Comparison of ENCODE assay signal across 2 cellular contexts in genomic region chr7:79035858-79036257, GRCh38.
TF ChIP-seq lines count a peak whose summit lies in the region.

No MANE protein-coding gene starts in this region.

TF ChIP-seq in GM23338, 12 proteins besides CTCF, POLR2A, EP300 and RAD21 (continued from another document):
- TF ChIP-seq ETS1 (IDR thresholded peaks at IDR 0.05) (no peak), ZNF462 (CRISPR knock-in tag; IDR thresholded peaks at IDR 0.05) (no peak), EZH2 (IDR thresholded peaks at IDR 0.05; ENCODE audit: low read depth, unreplicated experiment) (no peak)

TF ChIP-seq in K562, 482 proteins besides CTCF, POLR2A, EP300 and RAD21:
- TF ChIP-seq ZBTB2 (IDR thresholded peaks at IDR 0.05), result no peak
- TF ChIP-seq ZNF444 (CRISPR knock-in tag; IDR thresholded peaks at IDR 0.05), result no peak
- TF ChIP-seq MAX (CRISPR knock-in tag; IDR thresholded peaks at IDR 0.05), result no peak
- TF ChIP-seq C11orf30 (IDR thresholded peaks at IDR 0.05; ENCODE audit: low read depth), result peak; percentile 52; the same call in 1 of the 2 replicates
- no peak for TF ChIP-seq ELK3 (CRISPR knock-in tag; IDR thresholded peaks at IDR 0.05)
- no peak for TF ChIP-seq ARID3B (CRISPR knock-in tag; IDR thresholded peaks at IDR 0.05; ENCODE audit: borderline replicate concordance)
- TF ChIP-seq E2F6 (IDR thresholded peaks at IDR 0.05; ENCODE audit: borderline replicate concordance in 1 of 2, extremely low read depth in 1 of 2, insufficient read depth in 1 of 2, insufficient read length in 1 of 2, low read depth in 1 of 2, low read length in 1 of 2, poor library complexity in 1 of 2, severe bottlenecking in 1 of 2), result no peak
- no peak for TF ChIP-seq SP1 (CRISPR knock-in tag; IDR thresholded peaks at IDR 0.05)
- TF ChIP-seq HDAC8 (tag; IDR thresholded peaks at IDR 0.05), result no peak
- no peak for TF ChIP-seq HDAC6 (IDR thresholded peaks at IDR 0.05; ENCODE audit: low read depth, low read length)
- no peak for TF ChIP-seq HMBOX1 (IDR thresholded peaks at IDR 0.05)
- TF ChIP-seq MAFK (IDR thresholded peaks at IDR 0.05; ENCODE audit: low read length), result peak; percentile 69
- TF ChIP-seq PRPF4 (IDR thresholded peaks at IDR 0.05; ENCODE audit: insufficient read depth, low read depth, low read length, poor library complexity, severe bottlenecking), result no peak
- TF ChIP-seq SIRT6 (IDR thresholded peaks at IDR 0.05; ENCODE audit: low read depth, low read length), result no peak
- no peak for TF ChIP-seq HSF4 (CRISPR knock-in tag; IDR thresholded peaks at IDR 0.05; ENCODE audit: borderline replicate concordance)
- TF ChIP-seq ZNF316 (IDR thresholded peaks at IDR 0.05), result peak; percentile 70
- no peak for TF ChIP-seq ZNF395 (CRISPR knock-in tag; IDR thresholded peaks at IDR 0.05)
- TF ChIP-seq UBTF (IDR thresholded peaks at IDR 0.05; ENCODE audit: borderline replicate concordance in 1 of 2, low read depth in 2 of 2, low read length in 2 of 2), result no peak
- TF ChIP-seq KAT8 (IDR thresholded peaks at IDR 0.05; ENCODE audit: low read depth), result no peak
- no peak for TF ChIP-seq POLR3G (IDR thresholded peaks at IDR 0.05; ENCODE audit: extremely low read depth, insufficient read length, insufficient replicate concordance)
- TF ChIP-seq FIP1L1 (IDR thresholded peaks at IDR 0.05; ENCODE audit: low read depth, low read length, poor library complexity, severe bottlenecking), result no peak
- peak; percentile 48 for TF ChIP-seq MAFG (tag; conservative IDR thresholded peaks at IDR 0.05)
- no peak for TF ChIP-seq POLR2B (IDR thresholded peaks at IDR 0.05; ENCODE audit: low read depth, partially characterized antibody)
- TF ChIP-seq ELF2 (CRISPR knock-in tag; IDR thresholded peaks at IDR 0.05), result no peak
- no peak for TF ChIP-seq CREB1 (IDR thresholded peaks at IDR 0.05)
- TF ChIP-seq CREB1 (CRISPR knock-in tag; IDR thresholded peaks at IDR 0.05), result no peak
- TF ChIP-seq SIX5 (IDR thresholded peaks at IDR 0.05; ENCODE audit: borderline replicate concordance in 1 of 2, insufficient read depth in 1 of 2, low read depth in 1 of 2, low read length in 2 of 2), result no peak
- no peak for TF ChIP-seq HDAC3 (IDR thresholded peaks at IDR 0.05; ENCODE audit: borderline replicate concordance, partially characterized antibody)
- no peak for TF ChIP-seq SIN3A (IDR thresholded peaks at IDR 0.05; ENCODE audit: borderline replicate concordance in 2 of 2, control insufficient read depth in 1 of 2, low read depth in 2 of 2, low read length in 2 of 2)
- TF ChIP-seq LCOR (CRISPR knock-in tag; IDR thresholded peaks at IDR 0.05), result no peak
- no peak for TF ChIP-seq HOXB6 (CRISPR knock-in tag; IDR thresholded peaks at IDR 0.05; ENCODE audit: borderline replicate concordance)
- no peak for TF ChIP-seq TAF9B (IDR thresholded peaks at IDR 0.05; ENCODE audit: partially characterized antibody)
- no peak for TF ChIP-seq ATF7 (IDR thresholded peaks at IDR 0.05)
- TF ChIP-seq BCL6 (CRISPR knock-in tag; IDR thresholded peaks at IDR 0.05), result no peak
- peak; percentile 72 for TF ChIP-seq MAFF (IDR thresholded peaks at IDR 0.05; ENCODE audit: low read length)
- no peak for TF ChIP-seq RCOR1 (IDR thresholded peaks at IDR 0.05; ENCODE audit: borderline replicate concordance in 1 of 2, low read depth in 2 of 2, low read length in 2 of 2)
- TF ChIP-seq ARID1B (IDR thresholded peaks at IDR 0.05), result no peak
- no peak for TF ChIP-seq FOXJ3 (CRISPR knock-in tag; IDR thresholded peaks at IDR 0.05)
- no peak for TF ChIP-seq BRD9 (IDR thresholded peaks at IDR 0.05; ENCODE audit: low read depth, partially characterized antibody)
